ENCODE assay signal across 17 cellular contexts in genomic region chr2:142734770-142735169, GRCh38.
"Had no signal": no experiment of that assay in that cellular context is flagged by ENCODE, and none has a peak within 500 bp of the region (broad histone marks: within the 10 kb centered on the region; RNA-seq: fewer than 3 reads in every experiment).

No MANE protein-coding gene starts in this region.

- H3K9me3 ChIP-seq: colonic mucosa, mucosa of descending colon, tibial artery, uterus had no signal

- ATAC-seq: activated T-cell treated with anti-CD3 and anti-CD28 coated beads, Interleukin-2, amount 50 U/mL, for 4 hours; esophagus mucosa; heart right ventricle; mucosa of descending colon had no signal

- H3K27ac ChIP-seq: colonic mucosa, heart right ventricle, tibial artery, uterus, VCaP had no signal

- H3K4me1 ChIP-seq: colonic mucosa, heart right ventricle, tibial artery, uterus had no signal

- H3K36me3 ChIP-seq: colonic mucosa, heart right ventricle, tibial artery, uterus had no signal

- DNase-seq: activated CD4-positive, alpha-beta T cell treated with anti-CD3 and anti-CD28 coated beads, Interleukin-2, amount 50 U/mL, for 1 hour; activated CD4-positive, CD25-positive, alpha-beta regulatory T cell treated with anti-CD3 and anti-CD28 coated beads, Interleukin-2, amount 50 U/mL, for 72 hours; activated CD8-positive, alpha-beta memory T cell treated with anti-CD3 and anti-CD28 coated beads, Interleukin-2, amount 50 U/mL, for 4 hours; activated naive CD4-positive, alpha-beta T cell treated with anti-CD3 and anti-CD28 coated beads for 36 hours; activated T-cell treated with anti-CD3 and anti-CD28 coated beads, Interleukin-2, amount 50 U/mL, for 4 hours; anterior cingulate cortex; colonic mucosa; heart right ventricle; kidney glomerular epithelial cell; mesenchymal stem cell; mucosa of descending colon; naive B cell; stimulated activated naive CD4-positive, alpha-beta T cell treated with Interleukin-2 at 50 U/mL for 16 hours; tibial artery; uterus had no signal

- H3K4me3 ChIP-seq: colonic mucosa, heart right ventricle, mucosa of descending colon, tibial artery, uterus had no signal

- H3K27me3 ChIP-seq: colonic mucosa, heart right ventricle, tibial artery, uterus had no signal
